28 cellular contexts compared by ENCODE assay signal in genomic region chr20:2956480-2956879, GRCh38.
"Had no signal": no experiment of that assay in that cellular context is flagged by ENCODE, and none has a peak within 500 bp of the region (broad histone marks: within the 10 kb centered on the region; RNA-seq: fewer than 3 reads in every experiment).

No MANE protein-coding gene starts in this region.

- DNase-seq: stimulated activated CD4-positive, alpha-beta T cell treated with anti-CD3 and anti-CD28 coated beads, Interleukin-2, amount 100 ng/mL, for 48 hours; stimulated activated CD4-positive, alpha-beta T cell treated with anti-CD3 and anti-CD28 coated beads, Interleukin-4, amount 100 ng/mL, for 1 hour; stimulated activated CD4-positive, alpha-beta T cell treated with anti-CD3 and anti-CD28 coated beads, Interleukin-4, amount 100 ng/mL, for 24 hours; stimulated activated CD4-positive, alpha-beta T cell treated with anti-CD3 and anti-CD28 coated beads, Interleukin-4, amount 100 ng/mL, for 4 hours; stimulated activated CD8-positive, alpha-beta memory T cell treated with anti-CD3 and anti-CD28 coated beads, Interleukin-4, amount 100 ng/mL, for 48 hours; stimulated activated naive B cell treated with anti-CD40 and anti-IgM and Interleukin-4, amounts not matched to agents 10 μg/mL and 1 μg/mL and 100 μg/mL, for 72 hours; stimulated activated naive CD4-positive, alpha-beta T cell; stimulated activated naive CD4-positive, alpha-beta T cell treated with Interleukin-2 at 50 U/mL for 16 hours; stimulated activated naive CD8-positive, alpha-beta T cell treated with anti-CD3 and anti-CD28 coated beads, Interleukin-15, amount 100 ng/mL, for 72 hours; stimulated activated naive CD8-positive, alpha-beta T cell treated with anti-CD3 and anti-CD28 coated beads, Interleukin-15, Interleukin-2, amounts not matched to agents 100 U/mL and 50 U/mL, for 24 hours; stomach; testis; thyroid gland; tibial artery; transverse colon; trophoblast cell; upper lobe of left lung; upper lobe of right lung; uterus had no signal

- H3K36me3 ChIP-seq: thoracic aorta, thyroid gland, uterus had no signal

- H3K4me1 ChIP-seq: stomach, suprapubic skin, testis, thyroid gland, tibial artery, tibial nerve, transverse colon, upper lobe of right lung, uterus, vagina had no signal

- ATAC-seq: stimulated activated effector memory CD8-positive, alpha-beta T cell treated with anti-CD3 and anti-CD28 coated beads, Interleukin-12 subunit alpha, Interleukin-12 subunit beta, amount 100 ng/mL, for 72 hours; stimulated activated memory B cell treated with anti-CD40 and anti-IgM and Interleukin-4, amounts not matched to agents 10 μg/mL and 1 μg/mL and 100 μg/mL, for 72 hours; stimulated activated naive B cell treated with anti-CD40 and anti-IgM and Interleukin-4, amounts not matched to agents 10 μg/mL and 1 μg/mL and 100 μg/mL, for 72 hours; stimulated activated naive CD8-positive, alpha-beta T cell treated with anti-CD3 and anti-CD28 coated beads, Interleukin-15, amount 100 ng/mL, for 72 hours; stimulated activated naive CD8-positive, alpha-beta T cell treated with anti-CD3 and anti-CD28 coated beads, Interleukin-15, Interleukin-2, amounts not matched to agents 100 U/mL and 50 U/mL, for 24 hours; upper lobe of right lung had no signal

- H3K4me3 Mint-ChIP-seq: stimulated activated memory B cell treated with anti-CD40 and anti-IgM and Interleukin-4, amounts not matched to agents 10 μg/mL and 1 μg/mL and 100 μg/mL, for 72 hours; stimulated activated naive B cell treated with anti-CD40 and anti-IgM and Interleukin-4, amounts not matched to agents 10 μg/mL and 1 μg/mL and 100 μg/mL, for 72 hours; stimulated activated naive CD8-positive, alpha-beta T cell treated with anti-CD3 and anti-CD28 coated beads, Interleukin-15, amount 100 ng/mL, for 72 hours; stimulated activated naive CD8-positive, alpha-beta T cell treated with anti-CD3 and anti-CD28 coated beads, Interleukin-15, Interleukin-2, amounts not matched to agents 100 ng/mL and 50 ng/mL, for 24 hours; type B pancreatic cell had no signal

- H3K9me3 Mint-ChIP-seq: stimulated activated effector memory CD8-positive, alpha-beta T cell treated with anti-CD3 and anti-CD28 coated beads, Interleukin-12 subunit alpha, Interleukin-12 subunit beta, amount 100 ng/mL, for 72 hours; stimulated activated memory B cell treated with anti-CD40 and anti-IgM and Interleukin-4, amounts not matched to agents 10 μg/mL and 1 μg/mL and 100 μg/mL, for 72 hours; stimulated activated naive B cell treated with anti-CD40 and anti-IgM and Interleukin-4, amounts not matched to agents 10 μg/mL and 1 μg/mL and 100 μg/mL, for 72 hours; stimulated activated naive CD8-positive, alpha-beta T cell treated with anti-CD3 and anti-CD28 coated beads, Interleukin-15, amount 100 ng/mL, for 72 hours; stimulated activated naive CD8-positive, alpha-beta T cell treated with anti-CD3 and anti-CD28 coated beads, Interleukin-15, Interleukin-2, amounts not matched to agents 100 ng/mL and 50 ng/mL, for 24 hours; type B pancreatic cell had no signal

- FAIRE-seq: urothelium cell line had no signal

- H3K27ac Mint-ChIP-seq: stimulated activated memory B cell treated with anti-CD40 and anti-IgM and Interleukin-4, amounts not matched to agents 10 μg/mL and 1 μg/mL and 100 μg/mL, for 72 hours; type B pancreatic cell had no signal

- H3K27ac ChIP-seq: stomach, suprapubic skin, testis, thoracic aorta, thyroid gland, tibial artery, tibial nerve, transverse colon, upper lobe of left lung, upper lobe of right lung, uterus, vagina had no signal

- H3K4me3 ChIP-seq: stomach, suprapubic skin, testis, thoracic aorta, thyroid gland, tibial artery, tibial nerve, transverse colon, upper lobe of left lung, upper lobe of right lung, uterus, vagina had no signal

- H3K9me3 ChIP-seq: stomach, suprapubic skin, testis, thoracic aorta, thyroid gland, tibial artery, tibial nerve, transverse colon, upper lobe of left lung, upper lobe of right lung, uterus, vagina had no signal

- H3K27me3 Mint-ChIP-seq: stimulated activated memory B cell treated with anti-CD40 and anti-IgM and Interleukin-4, amounts not matched to agents 10 μg/mL and 1 μg/mL and 100 μg/mL, for 72 hours; stimulated activated naive B cell treated with anti-CD40 and anti-IgM and Interleukin-4, amounts not matched to agents 10 μg/mL and 1 μg/mL and 100 μg/mL, for 72 hours; stimulated activated naive CD8-positive, alpha-beta T cell treated with anti-CD3 and anti-CD28 coated beads, Interleukin-15, amount 100 ng/mL, for 72 hours; stimulated activated naive CD8-positive, alpha-beta T cell treated with anti-CD3 and anti-CD28 coated beads, Interleukin-15, Interleukin-2, amounts not matched to agents 100 ng/mL and 50 ng/mL, for 24 hours; type B pancreatic cell had no signal
